14 cellular contexts compared by ENCODE assay signal in the genomic region with DNA sequence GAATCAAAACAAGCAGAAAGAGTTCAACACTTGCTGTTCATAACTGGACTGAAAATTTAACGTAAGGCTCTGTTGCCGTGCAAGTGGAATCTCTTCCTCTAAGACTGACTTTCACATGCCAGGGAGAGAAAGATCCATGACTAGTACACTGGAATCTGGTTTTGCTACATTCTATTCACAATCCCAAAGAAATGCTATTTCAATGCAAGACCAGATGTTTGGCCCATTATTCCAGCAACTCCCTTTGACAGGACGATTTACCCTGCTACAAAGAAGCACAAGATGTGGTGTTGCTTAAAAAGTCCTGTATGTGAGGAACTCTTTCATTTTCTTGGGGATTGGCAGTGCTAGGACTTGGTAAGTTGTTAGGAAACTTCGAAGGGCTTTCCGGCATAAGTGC. TPM values are rescaled to one million over a fixed set of nuclear protein-coding genes. Genes with fewer than 3 reads are reported as not detected.
DNase-seq lines count a peak whose midpoint lies in the region; ATAC-seq and TF ChIP-seq lines count a peak whose summit lies in the region.
"Had no signal": no experiment of that assay in that cellular context is flagged by ENCODE, and none has a peak within 500 bp of the region (broad histone marks: within the 10 kb centered on the region; RNA-seq: fewer than 3 reads in every experiment).

No MANE protein-coding gene starts in this region.

- peak overlapping the region; percentile 36 for H3K9ac ChIP-seq in GM23248

- peaks cover 42% of the 10 kb centered on the region for H3K4me1 Mint-ChIP-seq in activated naive CD8-positive, alpha-beta T cell treated with anti-CD3 and anti-CD28 coated beads for 36 hours
- peaks cover 11% of the 10 kb centered on the region for H3K4me1 Mint-ChIP-seq in memory B cell

- H3K79me2 ChIP-seq in GM23248 (ENCODE audit: insufficient read depth), result peaks cover 12% of the 10 kb centered on the region

- peak overlapping the region; percentile 66 for H3K27ac ChIP-seq in GM23248
- H3K27ac ChIP-seq: ascending aorta, HL-60 had no signal

- no peak for TF ChIP-seq CTCF in omental fat pad (IDR thresholded peaks at IDR 0.05)

- H3K36me3 ChIP-seq in GM23248 (ENCODE audit: low read depth), result peaks cover 68% of the 10 kb centered on the region

- peaks cover 63% of the 10 kb centered on the region for H3F3A ChIP-seq in GM23248 (ENCODE audit: insufficient read depth)

- no peaks in the 10 kb centered on the region for H3K27me3 ChIP-seq in GM23248 (replicated peaks; ENCODE audit: insufficient read depth)
- H3K27me3 ChIP-seq: ascending aorta had no signal

- H3K4me1 ChIP-seq in GM23248 (ENCODE audit: insufficient read depth), result peaks cover 29% of the 10 kb centered on the region
- H3K4me1 ChIP-seq: ascending aorta had no signal

- H3K27ac Mint-ChIP-seq in activated naive CD8-positive, alpha-beta T cell treated with anti-CD3 and anti-CD28 coated beads for 36 hours, result peak overlapping the region; percentile 92
- peak overlapping the region; percentile 76 for H3K27ac Mint-ChIP-seq in memory B cell

- peaks cover 66% of the 10 kb centered on the region for H3K36me3 Mint-ChIP-seq in activated naive CD8-positive, alpha-beta T cell treated with anti-CD3 and anti-CD28 coated beads for 36 hours
- peaks cover 9% of the 10 kb centered on the region for H3K36me3 Mint-ChIP-seq in memory B cell

- H3K9me3 Mint-ChIP-seq in activated naive CD8-positive, alpha-beta T cell treated with anti-CD3 and anti-CD28 coated beads for 36 hours, result peaks cover 2% of the 10 kb centered on the region
- H3K9me3 Mint-ChIP-seq in memory B cell, result no peaks in the 10 kb centered on the region
- H3K9me3 Mint-ChIP-seq: CD8-positive, alpha-beta T cell had no signal

- 19 to 24% methylated on average over 5 of the region's 5 CpGs for WGBS in GM23248 (ENCODE audit: low coverage in 1 of 2, low lambda C conversion rate in 2 of 2, missing lambda C conversion rate in 2 of 2), 2 experiments

- in situ Hi-C loops in GM23248 (cut with MboI), result no loop called here

- H4K20me1 ChIP-seq in GM23248 (ENCODE audit: insufficient read depth), result no peaks in the 10 kb centered on the region

- ATAC-seq in memory B cell (ENCODE audit: low read depth) (no peak), omental fat pad (ENCODE audit: low FRiP score) (no peak), HG03378 (IDR thresholded peaks at IDR 0.05; ENCODE audit: unreplicated experiment) (no peak)
- ATAC-seq: CD8-positive, alpha-beta T cell had no signal

- H2AFZ ChIP-seq in GM23248, result no peak overlapping the region

- peak overlapping the region; percentile 20 for H3K4me2 ChIP-seq in GM23248 (ENCODE audit: unreplicated experiment)

- H3K27me3 Mint-ChIP-seq in activated naive CD8-positive, alpha-beta T cell treated with anti-CD3 and anti-CD28 coated beads for 36 hours, result no peaks in the 10 kb centered on the region
- H3K27me3 Mint-ChIP-seq in memory B cell, result no peaks in the 10 kb centered on the region

- peak; percentile 40 for DNase-seq in AG20443 (ENCODE audit: low spot score)
- peak; percentile 71 for DNase-seq in GM23248
- no peak for DNase-seq in activated naive CD8-positive, alpha-beta T cell treated with anti-CD3 and anti-CD28 coated beads for 36 hours
- no peak for DNase-seq in memory B cell (ENCODE audit: low spot score in 2 of 2)
- no peak for DNase-seq in NCI-H524 (lab: John Stamatoyannopoulos, UW)
- DNase-seq in NCI-H2227 treated with DMSO at 0.1 percent for 48 hours (lab: John Stamatoyannopoulos, UW), result no peak
- no peak for DNase-seq in omental fat pad (ENCODE audit: low spot score)
- DNase-seq: CD8-positive, alpha-beta T cell; islet precursor cell; NCI-H2029; NCI-H774 had no signal

- no peak overlapping the region for H3K4me3 Mint-ChIP-seq in activated naive CD8-positive, alpha-beta T cell treated with anti-CD3 and anti-CD28 coated beads for 36 hours
- H3K4me3 Mint-ChIP-seq in memory B cell, result no peak overlapping the region
- H3K4me3 Mint-ChIP-seq: CD8-positive, alpha-beta T cell had no signal

- no peaks in the 10 kb centered on the region for H3K9me2 ChIP-seq in GM23248 (ENCODE audit: insufficient read depth)

- H3K9me3 ChIP-seq in GM23248 (ENCODE audit: low read depth), result no peaks in the 10 kb centered on the region
- H3K9me3 ChIP-seq: ascending aorta had no signal

- no peak overlapping the region for H3K4me3 ChIP-seq in GM23248
- H3K4me3 ChIP-seq: ascending aorta had no signal

RNA-seq across cellular contexts. Expression of gene RFC5, which starts 17.4 kb away (rescaled TPM):
- total RNA-seq in GM23248 (2014; rRNA removed; shearing (Covaris generic)), result 13.0 and 21.4 TPM in 2 replicates
- polyA plus RNA-seq in GM23248 (2016; fragmentation: Nextera tagmentation; extraction: Ambion mirVana), result 15.2 and 17.8 TPM in 2 replicates
- 10 to 100 TPM; 71.7 to 72.5 TPM for total RNA-seq in activated naive CD8-positive, alpha-beta T cell treated with anti-CD3 and anti-CD28 coated beads for 36 hours
- 10 to 100 TPM in 1 of 4 donors, 1 to 10 TPM in 3; 4.7 to 14.8 (median 6.4) TPM for total RNA-seq in omental fat pad

RNA-seq across cellular contexts. Expression of gene WSB2, which starts 27.1 kb away (rescaled TPM):
- total RNA-seq in GM23248 (2014; rRNA removed; shearing (Covaris generic)), result 134 and 162 TPM in 2 replicates
- polyA plus RNA-seq in GM23248 (2016; fragmentation: Nextera tagmentation; extraction: Ambion mirVana), result 65.8 and 66.5 TPM in 2 replicates
- 10 to 100 TPM; 37.7 to 41.6 TPM for total RNA-seq in activated naive CD8-positive, alpha-beta T cell treated with anti-CD3 and anti-CD28 coated beads for 36 hours
- total RNA-seq in omental fat pad, result 10 to 100 TPM; 41.1 to 87.8 (median 65.3) TPM

Comparison
In these comparisons a context has a peak if more than half of its experiments do, and no peak if none do; other contexts are left out.
1. DNase-seq: peak in AG20443 (single experiment) and GM23248 (single experiment); none in activated naive CD8-positive, alpha-beta T cell treated with anti-CD3 and anti-CD28 coated beads for 36 hours (single experiment), memory B cell (0 of 2), NCI-H524 (0 of 2), NCI-H2227 treated with DMSO at 0.1 percent for 48 hours (single experiment) and omental fat pad (single experiment).